Comparison of ENCODE assay signal across 27 cellular contexts in the genomic region with DNA sequence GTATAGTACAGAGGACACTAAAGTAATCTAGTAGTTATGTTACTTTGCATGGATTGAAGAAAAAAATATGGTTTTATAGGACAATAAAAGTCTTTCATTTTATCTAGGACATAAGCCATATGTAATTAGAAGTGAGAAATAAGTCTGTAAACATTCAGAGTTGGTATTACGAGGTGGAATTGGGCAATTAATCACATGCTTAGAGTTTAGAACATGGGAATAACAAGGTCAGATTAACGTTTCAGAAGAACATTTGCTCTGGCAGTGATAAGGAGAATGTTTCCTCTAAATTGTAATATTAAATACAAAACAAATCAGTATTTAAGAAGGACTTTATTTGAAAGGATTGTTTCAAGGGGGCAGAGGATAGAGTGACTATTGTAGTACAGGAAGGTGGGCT. TPM values are rescaled to one million over a fixed set of nuclear protein-coding genes. Genes with fewer than 3 reads are reported as not detected.
"Had no signal": no experiment of that assay in that cellular context is flagged by ENCODE, and none has a peak within 500 bp of the region (broad histone marks: within the 10 kb centered on the region; RNA-seq: fewer than 3 reads in every experiment).

No MANE protein-coding gene starts in this region.

- H3K27ac Mint-ChIP-seq: activated CD4-positive, alpha-beta T cell treated with anti-CD3 and anti-CD28 coated beads for 36 hours; activated CD8-positive, alpha-beta memory T cell treated with anti-CD3 and anti-CD28 coated beads, Interleukin-2, amount 10 ng/mL, durations not matched to agents 7 days and 5 days; activated naive CD4-positive, alpha-beta T cell treated with anti-CD3 and anti-CD28 coated beads, Interleukin-2, amount 50 U/mL, for 72 hours; activated naive CD8-positive, alpha-beta T cell treated with anti-CD3 and anti-CD28 coated beads, Interleukin-2, amount 50 U/mL, for 24 hours had no signal

- ATAC-seq: activated CD4-positive, alpha-beta T cell treated with anti-CD3 and anti-CD28 coated beads for 36 hours; activated CD8-positive, alpha-beta memory T cell treated with anti-CD3 and anti-CD28 coated beads, Interleukin-2, amount 10 ng/mL, durations not matched to agents 7 days and 5 days; activated naive CD4-positive, alpha-beta T cell treated with anti-CD3 and anti-CD28 coated beads, Interleukin-2, amount 50 U/mL, for 72 hours; activated naive CD8-positive, alpha-beta T cell treated with anti-CD3 and anti-CD28 coated beads, Interleukin-2, amount 50 U/mL, for 24 hours; activated T-cell treated with anti-CD3 and anti-CD28 coated beads, Interleukin-2, amount 50 U/mL, for 4 hours had no signal

- H3K4me3 ChIP-seq: Peyer's patch, SJCRH30 had no signal

- H3K36me3 Mint-ChIP-seq: activated CD8-positive, alpha-beta memory T cell treated with anti-CD3 and anti-CD28 coated beads, Interleukin-2, amount 10 ng/mL, durations not matched to agents 7 days and 5 days; activated naive CD4-positive, alpha-beta T cell treated with anti-CD3 and anti-CD28 coated beads, Interleukin-2, amount 50 U/mL, for 72 hours had no signal

- H3K27me3 ChIP-seq: Peyer's patch, SJCRH30 had no signal

- H3K27me3 Mint-ChIP-seq: activated CD4-positive, alpha-beta T cell treated with anti-CD3 and anti-CD28 coated beads for 36 hours; activated CD8-positive, alpha-beta memory T cell treated with anti-CD3 and anti-CD28 coated beads, Interleukin-2, amount 10 ng/mL, durations not matched to agents 7 days and 5 days; activated naive CD8-positive, alpha-beta T cell treated with anti-CD3 and anti-CD28 coated beads, Interleukin-2, amount 50 U/mL, for 24 hours had no signal

- H3K4me3 Mint-ChIP-seq: activated CD4-positive, alpha-beta T cell treated with anti-CD3 and anti-CD28 coated beads for 36 hours; activated CD8-positive, alpha-beta memory T cell treated with anti-CD3 and anti-CD28 coated beads, Interleukin-2, amount 10 ng/mL, durations not matched to agents 7 days and 5 days; activated naive CD8-positive, alpha-beta T cell treated with anti-CD3 and anti-CD28 coated beads, Interleukin-2, amount 50 U/mL, for 24 hours; activated T-cell treated with anti-CD3 and anti-CD28 coated beads, Interleukin-2, amount 50 U/mL, for 4 hours had no signal

- H3K27ac ChIP-seq: KMS-11, RWPE1, SJCRH30, WERI-Rb-1 had no signal

- H3K9me3 Mint-ChIP-seq: activated naive CD4-positive, alpha-beta T cell treated with anti-CD3 and anti-CD28 coated beads, Interleukin-2, amount 50 U/mL, for 72 hours; activated naive CD8-positive, alpha-beta T cell treated with anti-CD3 and anti-CD28 coated beads, Interleukin-2, amount 50 U/mL, for 24 hours; activated T-cell treated with anti-CD3 and anti-CD28 coated beads, Interleukin-2, amount 50 U/mL, for 4 hours had no signal

- DNase-seq: activated CD4-positive, alpha-beta T cell treated with anti-CD3 and anti-CD28 coated beads for 36 hours; activated CD4-positive, alpha-beta T cell treated with anti-CD3 and anti-CD28 coated beads, Interleukin-2, amount 50 U/mL, for 4 hours; activated CD8-positive, alpha-beta memory T cell treated with anti-CD3 and anti-CD28 coated beads, Interleukin-2, amount 10 ng/mL, durations not matched to agents 7 days and 5 days; activated effector memory CD4-positive, alpha-beta T cell treated with anti-CD3 and anti-CD28 coated beads, Interleukin-2, amount 50 U/mL, for 16 hours; activated naive CD4-positive, alpha-beta T cell treated with Interleukin-2 at 50 U/mL for 16 hours; activated naive CD8-positive, alpha-beta T cell treated with anti-CD3 and anti-CD28 coated beads, Interleukin-2, amount 50 U/mL, for 24 hours; activated T-cell treated with anti-CD3 and anti-CD28 coated beads, Interleukin-2, amount 50 U/mL, for 4 hours; anterior cingulate cortex; NCI-H1092; NCI-H1417; NCI-H2029; NCI-H345; NCI-H510A; NCI-H69; NK-92 treated with Interleukin-12 subunit alpha and Interleukin-12 subunit beta, amount 100 ng/mL, for 24 hours; Peyer's patch; Right ventricle myocardium superior; SJCRH30; SK-N-SH; T-helper 1 cell; WERI-Rb-1 had no signal

- H3K4me1 ChIP-seq: SJCRH30 had no signal

- H3K36me3 ChIP-seq: Peyer's patch, SJCRH30, WERI-Rb-1 had no signal

- H3K4me1 Mint-ChIP-seq: activated CD4-positive, alpha-beta T cell treated with anti-CD3 and anti-CD28 coated beads for 36 hours; activated CD8-positive, alpha-beta memory T cell treated with anti-CD3 and anti-CD28 coated beads, Interleukin-2, amount 10 ng/mL, durations not matched to agents 7 days and 5 days; activated naive CD8-positive, alpha-beta T cell treated with anti-CD3 and anti-CD28 coated beads, Interleukin-2, amount 50 U/mL, for 24 hours had no signal

- H3K9me3 ChIP-seq: Peyer's patch, SJCRH30, SK-N-SH had no signal

RNA-seq across cellular contexts. Expression of a gene that starts 15.6 kb away (rescaled TPM):
- total RNA-seq: activated CD4-positive, alpha-beta T cell treated with anti-CD3 and anti-CD28 coated beads for 36 hours; activated CD8-positive, alpha-beta memory T cell treated with anti-CD3 and anti-CD28 coated beads, Interleukin-2, amount 10 ng/mL, durations not matched to agents 7 days and 5 days; activated naive CD4-positive, alpha-beta T cell treated with anti-CD3 and anti-CD28 coated beads, Interleukin-2, amount 50 U/mL, for 72 hours; activated T-cell treated with anti-CD3 and anti-CD28 coated beads, Interleukin-2, amount 50 U/mL, for 4 hours; cardiac septum; Right ventricle myocardium superior; SJCRH30; T-helper 2 cell treated with Interferon-gamma antibody and Interleukin-4, amounts not matched to agents 100 ng/mL and 5 ng/mL, for 36 hours had no signal

RNA-seq across cellular contexts. Expression of a gene that starts 55.3 kb away (rescaled TPM):
- total RNA-seq: activated CD4-positive, alpha-beta T cell treated with anti-CD3 and anti-CD28 coated beads for 36 hours; activated CD8-positive, alpha-beta memory T cell treated with anti-CD3 and anti-CD28 coated beads, Interleukin-2, amount 10 ng/mL, durations not matched to agents 7 days and 5 days; activated naive CD4-positive, alpha-beta T cell treated with anti-CD3 and anti-CD28 coated beads, Interleukin-2, amount 50 U/mL, for 72 hours; activated T-cell treated with anti-CD3 and anti-CD28 coated beads, Interleukin-2, amount 50 U/mL, for 4 hours; cardiac septum; MCF 10A; Peyer's patch; Right ventricle myocardium superior; SJCRH30; T-helper 2 cell treated with Interferon-gamma antibody and Interleukin-4, amounts not matched to agents 100 ng/mL and 5 ng/mL, for 36 hours had no signal
- polyA plus RNA-seq: SK-N-SH had no signal
